In the genomic region with DNA sequence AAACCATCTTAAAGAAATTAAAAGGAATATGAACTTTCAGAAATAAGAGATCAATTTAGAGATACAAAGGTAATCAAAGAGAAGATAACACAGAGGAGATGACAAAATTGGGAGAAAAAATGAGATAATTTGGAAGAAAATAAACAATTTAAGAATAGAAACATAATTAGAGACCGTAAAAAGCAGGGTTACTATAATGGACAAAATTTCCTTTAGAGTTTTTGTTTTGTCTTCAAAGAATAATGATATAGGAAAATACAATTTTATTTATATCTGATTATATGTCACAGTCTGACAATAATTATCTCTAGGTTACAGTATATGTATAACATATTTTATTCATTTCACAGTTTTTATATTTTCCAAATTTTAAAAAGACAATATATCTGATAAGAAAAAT, we compare ENCODE assay signal across 18 cellular contexts.
DNase-seq lines count a peak whose midpoint lies in the region; ATAC-seq, FAIRE-seq and TF ChIP-seq lines count a peak whose summit lies in the region.
"Had no signal": no experiment of that assay in that cellular context is flagged by ENCODE, and none has a peak within 500 bp of the region (broad histone marks: within the 10 kb centered on the region; RNA-seq: fewer than 3 reads in every experiment).

No MANE protein-coding gene starts in this region.

- H3K4me3 ChIP-seq in kidney (ENCODE audit: low read length in 2 of 2) = no peak overlapping the region
- H3K4me3 ChIP-seq: GM12878, GM23338 had no signal

- H3K9me3 ChIP-seq in kidney (ENCODE audit: control insufficient read depth in 1 of 2, low read length in 2 of 2) = peaks cover 0 to 3% of the 10 kb centered on the region in 2 donors

- intact Hi-C loops in kidney (cut with DNase I) = no loop called here

- H3K27ac ChIP-seq in kidney (ENCODE audit: low read depth in 2 of 2, low read length in 2 of 2) = no peak overlapping the region

- FAIRE-seq in TTC549 (lab: Jason Lieb, UNC) (peak; percentile 3), endometrium (lab: Jason Lieb, UNC) (peak; percentile 35), kidney (lab: Jason Lieb, UNC) (peak; percentile 75)
- FAIRE-seq: GM12878, GM19239 had no signal

- no peak overlapping the region for H3K9ac ChIP-seq in kidney (ENCODE audit: low read length in 2 of 2)

- DNase-seq in kidney = no peak
- no peak for DNase-seq in dedifferentiated amniotic fluid mesenchymal stem cell (ENCODE audit: extremely low spot score)
- DNase-seq: C1 segment of cervical spinal cord; Calu3; CD4-positive, alpha-beta memory T cell; COR-L47; DMS53; DMS79 treated with DMSO at 0.1 percent for 48 hours; GDM1; H9 had no signal

- H3K36me3 ChIP-seq in kidney (ENCODE audit: control insufficient read depth in 1 of 2, insufficient read depth in 2 of 2, low read length in 2 of 2) = no peaks in the 10 kb centered on the region

- ATAC-seq in HG03159 (IDR thresholded peaks at IDR 0.05; ENCODE audit: unreplicated experiment) = no peak
- no peak for ATAC-seq in GM21786 (IDR thresholded peaks at IDR 0.05; ENCODE audit: unreplicated experiment)
- ATAC-seq: GM12878, GM23338, HCT116 had no signal

- TF ChIP-seq CTCF in kidney (IDR thresholded peaks at IDR 0.05; ENCODE audit: borderline replicate concordance, extremely low read depth, insufficient read depth) = no peak

- no peaks in the 10 kb centered on the region for H3K4me1 ChIP-seq in kidney (ENCODE audit: control insufficient read depth in 1 of 2, insufficient read depth in 1 of 2, low read depth in 1 of 2, low read length in 2 of 2)
